8 cellular contexts compared by ENCODE assay signal in the genomic region with DNA sequence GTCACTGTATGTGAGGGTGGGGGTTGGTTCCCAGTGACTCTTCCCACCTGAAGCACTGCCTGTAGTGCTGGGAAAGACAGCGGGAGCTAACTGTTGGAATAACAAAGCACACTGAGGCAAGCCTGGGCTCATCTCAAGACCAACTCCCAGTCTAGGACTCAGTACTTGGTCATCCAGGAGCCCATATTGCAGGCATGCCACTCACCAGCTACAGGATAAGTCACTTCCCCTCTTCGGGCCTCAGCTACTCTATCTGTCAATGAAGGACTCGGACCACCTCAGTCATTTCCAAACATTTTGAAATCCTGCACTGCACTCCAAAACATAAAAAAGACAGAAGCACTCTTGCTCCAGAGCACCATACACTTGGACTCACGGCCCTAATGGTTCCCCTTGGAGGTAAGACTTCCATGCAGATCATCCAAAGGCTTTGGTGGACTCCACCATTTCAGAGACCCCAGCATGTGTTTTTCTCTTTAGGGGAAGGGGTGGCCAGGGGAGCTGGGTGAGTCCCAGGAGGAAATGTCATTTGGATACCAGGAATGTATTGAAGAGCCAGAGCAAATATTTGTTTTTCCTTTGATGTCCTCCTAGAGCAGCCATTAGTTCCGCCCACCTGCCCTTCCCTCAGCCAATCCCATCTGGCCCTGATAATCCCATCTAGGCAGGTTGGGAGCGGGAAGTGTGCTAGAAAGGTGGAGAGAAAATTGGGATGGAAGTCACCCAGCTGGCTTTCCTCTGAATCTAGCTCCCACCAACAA. TPM values are rescaled to one million over a fixed set of nuclear protein-coding genes. Genes with fewer than 3 reads are reported as not detected.
DNase-seq lines count a peak whose midpoint lies in the region; ATAC-seq and TF ChIP-seq lines count a peak whose summit lies in the region.

No MANE protein-coding gene starts in this region.

- peak overlapping the region; percentile 83 for H3K27ac ChIP-seq in psoas muscle

- H3K36me3 Mint-ChIP-seq in HFFc6 (ENCODE audit: low read depth), result peaks cover 17% of the 10 kb centered on the region; the same call in 1 of the 2 replicates

- H3K9me3 ChIP-seq in psoas muscle, result no peaks in the 10 kb centered on the region

- peak overlapping the region; percentile 37 for H3K27ac Mint-ChIP-seq in HFFc6

- H3K4me3 ChIP-seq in epithelial cell of esophagus (ENCODE audit: low read length) (peak overlapping the region; percentile 57), psoas muscle (peak overlapping the region; percentile 85), foreskin fibroblast (ENCODE audit: low read depth in 1 of 2, low read length in 2 of 2) (no peak overlapping the region)

- ATAC-seq in psoas muscle, result no peak

- no peak for DNase-seq in HFFc6
- peak; percentile 88 for DNase-seq in NCI-H774 (lab: John Stamatoyannopoulos, UW)
- DNase-seq in epithelial cell of esophagus (ENCODE audit: low read depth), result peak; percentile 98
- no peak for DNase-seq in psoas muscle
- no peak for DNase-seq in GM19238 (ENCODE audit: insufficient read length, low spot score)
- DNase-seq in effector CD4-positive, alpha-beta T cell, result no peak
- DNase-seq in foreskin fibroblast, result no peak
- DNase-seq in OCI-M2 (lab: John Stamatoyannopoulos, UW; ENCODE audit: unreplicated experiment), result no peak

- H3K27me3 ChIP-seq in psoas muscle (ENCODE audit: insufficient read depth in 3 of 3, low read length in 2 of 3), result no peaks in the 10 kb centered on the region

- no peaks in the 10 kb centered on the region for H3K9me3 Mint-ChIP-seq in HFFc6

- H3K27me3 Mint-ChIP-seq in HFFc6 (ENCODE audit: insufficient read depth), result no peaks in the 10 kb centered on the region; the same call in 1 of the 2 replicates

- peaks cover 57% of the 10 kb centered on the region for H3K4me1 ChIP-seq in psoas muscle

- peaks cover 70% of the 10 kb centered on the region for H3K4me1 Mint-ChIP-seq in HFFc6 (ENCODE audit: low read depth)

- intact Hi-C loops in psoas muscle (cut with DNase I), result no loop called here

- no peaks in the 10 kb centered on the region for H3K36me3 ChIP-seq in psoas muscle (ENCODE audit: insufficient read depth in 1 of 2, low read depth in 1 of 2)

- 93 to 97% (median 94%) methylated on average over 6 of the region's 6 CpGs for WGBS in psoas muscle, 3 donors

- peak overlapping the region; percentile 94 for H3K4me3 Mint-ChIP-seq in HFFc6

- TF ChIP-seq CTCF in HFFc6 (IDR thresholded peaks at IDR 0.05) (no peak), epithelial cell of esophagus (IDR thresholded peaks at IDR 0.05; ENCODE audit: insufficient read depth, low read depth, low read length, missing control alignments) (no peak), psoas muscle (IDR thresholded peaks at IDR 0.05) (no peak), foreskin fibroblast (IDR thresholded peaks at IDR 0.05; ENCODE audit: low read depth, low read length) (no peak)

RNA-seq across cellular contexts. Expression of gene NUAK2, which starts 3.1 kb away (rescaled TPM):
- 1 to 10 TPM; 6.3 to 8.2 (median 7.3) TPM for total RNA-seq in HFFc6 (2021; fragmentation: NEBNext Ultra II Directional; extraction: Animal tissue kit (Norgen Biotek cat#: 25700))
- total RNA-seq in psoas muscle, result 1 to 10 TPM in 3 of 4 donors, under 1 TPM in 1; 0.55 to 1.3 (median 1.2) TPM
- under 1 TPM; 0.20 to 0.48 (median 0.22) TPM for polyA plus RNA-seq in psoas muscle

RNA-seq across cellular contexts. Expression of gene KLHDC8A, which starts 38.3 kb away (rescaled TPM):
- total RNA-seq in HFFc6 (2021; fragmentation: NEBNext Ultra II Directional; extraction: Animal tissue kit (Norgen Biotek cat#: 25700)), result not detected
- total RNA-seq in psoas muscle, result not detected
- polyA plus RNA-seq in psoas muscle, result under 1 TPM; 0.01 to 0.24 (median 0.03) TPM

Comparison
In these comparisons a context has a peak if more than half of its experiments do, and no peak if none do; other contexts are left out.
1. DNase-seq: peak in NCI-H774 (single experiment) and epithelial cell of esophagus (single experiment); none in HFFc6 (single experiment), psoas muscle (0 of 2), GM19238 (single experiment), effector CD4-positive, alpha-beta T cell (single experiment), foreskin fibroblast (0 of 2) and OCI-M2 (single experiment).
2. H3K4me3 ChIP-seq: peak in epithelial cell of esophagus (single experiment) and psoas muscle (single experiment); none in foreskin fibroblast (0 of 2).